In genomic region chr5:157215143-157215825, GRCh38 we compare ENCODE assay signal across 13 cellular contexts. TPM values are rescaled to one million over a fixed set of nuclear protein-coding genes. Genes with fewer than 3 reads are reported as not detected.
A peak's percentile ranks its signal among the peaks of the same experiment; 100 is the strongest.
DNase-seq lines count a peak whose midpoint lies in the region; ATAC-seq, FAIRE-seq and TF ChIP-seq lines count a peak whose summit lies in the region.
"Had no signal": no experiment of that assay in that cellular context is flagged by ENCODE, and none has a peak within 500 bp of the region (broad histone marks: within the 10 kb centered on the region; RNA-seq: fewer than 3 reads in every experiment).

No MANE protein-coding gene starts in this region.

- no peak overlapping the region for H3K4me2 ChIP-seq in K562 (ENCODE audit: insufficient read depth, low read length)
- H3K4me2 ChIP-seq: PC-9 had no signal

- no peaks in the 10 kb centered on the region for H3K79me2 ChIP-seq in K562 (ENCODE audit: control insufficient read depth, insufficient read depth, low read length)

- CTCF ChIA-PET in K562 (lab: Yijun Ruan, JAX; ENCODE audit: low intra/inter-chr PET ratio): no interaction called here

- DNase-seq in GM13977 (ENCODE audit: low spot score): peak; percentile 15
- DNase-seq in GM20000 (ENCODE audit: low spot score): peak; percentile 24
- no peak for DNase-seq in K562 (ENCODE audit: extremely low read depth in 1 of 4, low spot score in 3 of 4)
- no peak for DNase-seq in MG63
- DNase-seq in RPMI8226: no peak
- DNase-seq in foreskin fibroblast: no peak
- no peak for DNase-seq in NCI-H1105 (lab: John Stamatoyannopoulos, UW)
- DNase-seq: KG1; PC-9; stimulated activated CD4-positive, alpha-beta T cell treated with anti-CD3 and anti-CD28 coated beads, Interleukin-4, amount 100 ng/mL, for 1 hour had no signal

- TF ChIP-seq RAD21 in K562 (CRISPR knock-in tag; conservative IDR thresholded peaks at IDR 0.05 in 1 of 2, IDR thresholded peaks at IDR 0.05 in 1 of 2): no peak

- H3K4me3 ChIP-seq in K562: no peak overlapping the region
- no peak overlapping the region for H3K4me3 ChIP-seq in MG63
- no peak overlapping the region for H3K4me3 ChIP-seq in foreskin fibroblast (ENCODE audit: low read depth in 1 of 2, low read length in 2 of 2)
- H3K4me3 ChIP-seq: PC-9 had no signal

- in situ Hi-C loops in GM13977 (cut with MboI; ENCODE audit: low pct_unique_long_range_greater_than_20kb, low sequenced_read_pairs, unreplicated experiment) (no loop called here), K562 (cut with MboI) (no loop called here)

- WGBS in K562 (ENCODE audit: insufficient coverage, low coverage, missing lambda C conversion rate): 2% methylated on average over 9 of the region's 9 CpGs

- H3K9me1 ChIP-seq in K562 (ENCODE audit: control insufficient read depth, insufficient read depth, low read length): no peaks in the 10 kb centered on the region

- TF ChIP-seq EP300 in K562 (IDR thresholded peaks at IDR 0.05; ENCODE audit: low read length): no peak

- H3K27me3 ChIP-seq in K562 (ENCODE audit: control insufficient read depth in 2 of 2, insufficient read depth in 2 of 2, low read length in 2 of 2): no peaks in the 10 kb centered on the region
- no peaks in the 10 kb centered on the region; the same call in 1 of the 2 replicates for H3K27me3 ChIP-seq in MG63

- H3K9ac ChIP-seq in K562 (ENCODE audit: insufficient read depth in 1 of 2, low read depth in 2 of 2, low read length in 2 of 2): no peak overlapping the region

- H4K20me1 ChIP-seq in K562 (replicated peaks; ENCODE audit: control insufficient read depth, insufficient read depth, low read length): no peaks in the 10 kb centered on the region

- no peaks in the 10 kb centered on the region; a peak in 1 of 5 replicates for H3K4me1 ChIP-seq in K562 (replicated peaks in 1 of 2; ENCODE audit: control insufficient read depth in 2 of 2, insufficient read depth in 2 of 2, low read length in 2 of 2)

- H3K27ac ChIP-seq in K562 (ENCODE audit: extremely low read depth, low read depth, low read length): no peak overlapping the region
- H3K27ac ChIP-seq: PC-9 had no signal

- TF ChIP-seq POLR2A in K562 (conservative IDR thresholded peaks at IDR 0.05): no peak

- H3K9me3 ChIP-seq in K562 (replicated peaks; ENCODE audit: control insufficient read depth, insufficient read depth, low read depth, low read length) (no peaks in the 10 kb centered on the region), MG63 (no peaks in the 10 kb centered on the region)

- intact Hi-C loops in K562 (cut with micrococcal nuclease): no loop called here

- no TSS peak for BruUV-seq in K562 (replicated peaks; lab: Mats Ljungman, UMichigan)

- TF ChIP-seq CTCF in GM13977 (IDR thresholded peaks at IDR 0.05; ENCODE audit: extremely low read depth, insufficient read depth, missing control alignments) (no peak), GM20000 (IDR thresholded peaks at IDR 0.05; ENCODE audit: extremely low read depth, missing control alignments) (no peak), K562 (IDR thresholded peaks at IDR 0.05 in 2 of 3, conservative IDR thresholded peaks at IDR 0.05 in 1 of 3; ENCODE audit: insufficient read depth in 2 of 3, low read depth in 1 of 3, low read length in 3 of 3) (no peak), foreskin fibroblast (IDR thresholded peaks at IDR 0.05; ENCODE audit: low read depth, low read length) (no peak)

- POLR2A ChIA-PET in K562 (lab: Yijun Ruan, JAX): interaction anchor here (1.6 kb wide), 1 partner anchor 11 kb away, joined by 5 read pairs; no protein-coding TSS in a partner anchor

- ATAC-seq in HG03280 (IDR thresholded peaks at IDR 0.05; ENCODE audit: unreplicated experiment) (peak; percentile 31), K562 (no peak)

- H2AFZ ChIP-seq in K562 (ENCODE audit: low read depth, low read length): no peak overlapping the region
- H2AFZ ChIP-seq: PC-9 had no signal

- no peak for FAIRE-seq in K562 (lab: Jason Lieb, UNC)
- FAIRE-seq: H1 had no signal

- H3K36me3 ChIP-seq in K562 (ENCODE audit: control insufficient read depth, insufficient read depth, low read length): no peaks in the 10 kb centered on the region
- no peaks in the 10 kb centered on the region for H3K36me3 ChIP-seq in MG63

TF ChIP-seq in K562, 482 proteins besides CTCF, POLR2A, EP300 and RAD21:
- TF ChIP-seq HSF4 (CRISPR knock-in tag; IDR thresholded peaks at IDR 0.05; ENCODE audit: borderline replicate concordance): no peak
- TF ChIP-seq USF2 (CRISPR knock-in tag; IDR thresholded peaks at IDR 0.05): peak; percentile 27; the same call in 1 of the 2 replicates
TF ChIP-seq in K562: peak in this region for 1.

RNA-seq across cellular contexts. Expression of gene ITK, which starts 34.6 kb away (rescaled TPM):
- not detected in 2 replicates for total RNA-seq in K562 (2011; cell fraction: chromatin; rRNA removed; ENCODE audit: low replicate concordance)
- not detected in 2 replicates for total RNA-seq in K562 (2011; cell fraction: nucleolus; rRNA removed)
- 0.88 TPM in 1 of 2 replicates, not detected in the other for total RNA-seq in K562 (2011; cell fraction: nucleoplasm; rRNA removed)
- not detected in 2 replicates for total RNA-seq in K562 (2014; rRNA removed)
- not detected in 2 replicates for total RNA-seq in K562 (2014; rRNA removed; fragmentation: Illumina TruSeq; extraction: Trizol)
- 0.04 TPM in 1 of 2 replicates, not detected in the other for total RNA-seq in K562 (2015; rRNA removed; fragmentation: Illumina TruSeq; extraction: Trizol)
- 0.75 and 0.81 TPM in 2 replicates for total RNA-seq in K562 (2021)
- polyA plus RNA-seq in K562 (2011; rRNA removed): not detected in 2 replicates
- not detected in 2 replicates for polyA plus RNA-seq in K562 (2011; cell fraction: cytosol; rRNA removed)
- 0.03 and 0.07 TPM in 2 replicates for polyA plus RNA-seq in K562 (2011; cell fraction: nucleus; rRNA removed)
- polyA plus RNA-seq in K562 (2012): 0.06 TPM in 1 of 2 replicates, not detected in the other
- not detected in 2 replicates for polyA plus RNA-seq in K562 (2014; fragmentation: Illumina TruSeq; extraction: Trizol)
- not detected for polyA plus RNA-seq in K562 (2014; fragmentation: Nextera tagmentation; extraction: Ambion mirVana)
- polyA plus RNA-seq in K562 (2014; rRNA removed): not detected in 2 replicates
- not detected in 2 replicates for polyA minus RNA-seq in K562 (2011; rRNA and poly(A)+ RNA removed)
- polyA minus RNA-seq in K562 (2011; cell fraction: cytosol; rRNA and poly(A)+ RNA removed): not detected in 2 replicates
- not detected in 2 replicates for polyA minus RNA-seq in K562 (2011; cell fraction: nucleus; rRNA and poly(A)+ RNA removed)
- not detected in 2 replicates for total RNA-seq in MG63 (2014; rRNA removed; shearing (Covaris generic); ENCODE audit: low replicate concordance)
- total RNA-seq: H1, PC-9 had no signal
- polyA plus RNA-seq: neural cell had no signal

RNA-seq across cellular contexts. Expression of gene GARIN3, which starts 49.2 kb away (rescaled TPM):
- not detected in 2 replicates for total RNA-seq in K562 (2011; cell fraction: chromatin; rRNA removed; ENCODE audit: low replicate concordance)
- total RNA-seq in K562 (2011; cell fraction: nucleolus; rRNA removed): not detected in 2 replicates
- total RNA-seq in K562 (2011; cell fraction: nucleoplasm; rRNA removed): not detected in 2 replicates
- not detected in 2 replicates for total RNA-seq in K562 (2014; rRNA removed)
- total RNA-seq in K562 (2014; rRNA removed; fragmentation: Illumina TruSeq; extraction: Trizol): not detected in 2 replicates
- not detected in 2 replicates for total RNA-seq in K562 (2015; rRNA removed; fragmentation: Illumina TruSeq; extraction: Trizol)
- total RNA-seq in K562 (2021): not detected in 2 replicates
- not detected in 2 replicates for polyA plus RNA-seq in K562 (2011; rRNA removed)
- polyA plus RNA-seq in K562 (2011; cell fraction: cytosol; rRNA removed): not detected in 2 replicates
- not detected in 2 replicates for polyA plus RNA-seq in K562 (2011; cell fraction: nucleus; rRNA removed)
- polyA plus RNA-seq in K562 (2012): not detected in 2 replicates
- not detected in 2 replicates for polyA plus RNA-seq in K562 (2014; fragmentation: Illumina TruSeq; extraction: Trizol)
- not detected for polyA plus RNA-seq in K562 (2014; fragmentation: Nextera tagmentation; extraction: Ambion mirVana)
- polyA plus RNA-seq in K562 (2014; rRNA removed): not detected in 2 replicates
- not detected in 2 replicates for polyA minus RNA-seq in K562 (2011; rRNA and poly(A)+ RNA removed)
- not detected in 2 replicates for polyA minus RNA-seq in K562 (2011; cell fraction: cytosol; rRNA and poly(A)+ RNA removed)
- polyA minus RNA-seq in K562 (2011; cell fraction: nucleus; rRNA and poly(A)+ RNA removed): not detected in 2 replicates
- total RNA-seq in MG63 (2014; rRNA removed; shearing (Covaris generic); ENCODE audit: low replicate concordance): not detected in 2 replicates
- total RNA-seq: H1, PC-9 had no signal
- polyA plus RNA-seq: H1, neural cell had no signal

RNA-seq across cellular contexts. Expression of gene CYFIP2, which starts 50.6 kb away (rescaled TPM):
- total RNA-seq in K562 (2011; cell fraction: chromatin; rRNA removed; ENCODE audit: low replicate concordance): 0.39 and 0.42 TPM in 2 replicates
- 1.6 TPM in 1 of 2 replicates, not detected in the other for total RNA-seq in K562 (2011; cell fraction: nucleolus; rRNA removed)
- total RNA-seq in K562 (2011; cell fraction: nucleoplasm; rRNA removed): 0.38 and 1.2 TPM in 2 replicates
- total RNA-seq in K562 (2014; rRNA removed): 1.2 and 2.4 TPM in 2 replicates
- total RNA-seq in K562 (2014; rRNA removed; fragmentation: Illumina TruSeq; extraction: Trizol): 1.5 TPM in 2 replicates
- total RNA-seq in K562 (2015; rRNA removed; fragmentation: Illumina TruSeq; extraction: Trizol): 0.76 and 0.83 TPM in 2 replicates
- total RNA-seq in K562 (2021): 2.9 and 3.6 TPM in 2 replicates
- not detected in 2 replicates for polyA plus RNA-seq in K562 (2011; rRNA removed)
- polyA plus RNA-seq in K562 (2011; cell fraction: cytosol; rRNA removed): 0.09 TPM in 1 of 2 replicates, not detected in the other
- polyA plus RNA-seq in K562 (2011; cell fraction: nucleus; rRNA removed): 0.24 TPM in 1 of 2 replicates, not detected in the other
- 5.8 and 50.1 TPM in 2 replicates for polyA plus RNA-seq in K562 (2012)
- 1.8 and 2.2 TPM in 2 replicates for polyA plus RNA-seq in K562 (2014; fragmentation: Illumina TruSeq; extraction: Trizol)
- polyA plus RNA-seq in K562 (2014; fragmentation: Nextera tagmentation; extraction: Ambion mirVana): 1 to 10 TPM; 1.1 to 1.3 TPM
- polyA plus RNA-seq in K562 (2014; rRNA removed): 1.5 TPM in 2 replicates
- not detected in 2 replicates for polyA minus RNA-seq in K562 (2011; rRNA and poly(A)+ RNA removed)
- polyA minus RNA-seq in K562 (2011; cell fraction: cytosol; rRNA and poly(A)+ RNA removed): not detected in 2 replicates
- 0.27 TPM in 1 of 2 replicates, not detected in the other for polyA minus RNA-seq in K562 (2011; cell fraction: nucleus; rRNA and poly(A)+ RNA removed)
- total RNA-seq in MG63 (2014; rRNA removed; shearing (Covaris generic); ENCODE audit: low replicate concordance): 4.4 and 5.0 TPM in 2 replicates
- total RNA-seq: PC-9 had no signal

Comparison
In these comparisons a context has a peak if more than half of its experiments do, and no peak if none do; other contexts are left out.
1. DNase-seq: peak in GM13977 (single experiment) and GM20000 (single experiment); none in K562 (0 of 4), MG63 (single experiment), RPMI8226 (single experiment), foreskin fibroblast (0 of 2) and NCI-H1105 (single experiment).